Comparison of ENCODE assay signal across 8 cellular contexts in the genomic region with DNA sequence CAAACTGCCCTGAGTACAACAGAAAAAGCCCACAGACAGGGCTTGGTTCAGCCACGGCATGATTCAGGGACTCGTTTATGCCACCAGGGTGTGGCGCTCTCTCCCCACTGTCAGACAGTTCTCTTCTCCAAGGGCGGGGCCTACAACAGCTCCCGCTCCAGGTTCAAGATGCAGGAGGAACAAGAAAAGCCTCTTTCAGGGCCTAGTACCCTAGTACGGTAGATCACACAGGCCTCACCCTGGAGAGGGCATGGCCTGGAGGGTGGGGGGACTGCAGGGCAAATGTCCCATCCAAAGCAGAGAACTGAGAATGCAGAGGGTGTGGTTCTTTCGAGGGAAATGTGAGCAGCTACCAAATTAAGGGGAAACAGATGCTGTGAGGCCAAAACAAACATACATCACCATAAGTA. TPM values are rescaled to one million over a fixed set of nuclear protein-coding genes. Genes with fewer than 3 reads are reported as not detected.
DNase-seq lines count a peak whose midpoint lies in the region; ATAC-seq and TF ChIP-seq lines count a peak whose summit lies in the region.

No MANE protein-coding gene starts in this region.

- in situ Hi-C loops in G401 (cut with HindIII; ENCODE audit: low sequenced_read_pairs) = no loop called here

- no peaks in the 10 kb centered on the region for H3K4me1 ChIP-seq in endodermal cell (ENCODE audit: control insufficient read depth, insufficient read depth, low read length)

- no peaks in the 10 kb centered on the region for H3K27me3 ChIP-seq in endodermal cell (ENCODE audit: control insufficient read depth, insufficient read depth, low read length, poor library complexity, severe bottlenecking)

- no peak overlapping the region for H3K9ac ChIP-seq in endodermal cell (ENCODE audit: extremely low read depth, low read length, poor library complexity, severe bottlenecking)

- H3K4me3 Mint-ChIP-seq in endodermal cell = no peak overlapping the region
- no peak overlapping the region for H3K4me3 Mint-ChIP-seq in naive B cell

- H3K4me3 ChIP-seq in endodermal cell (ENCODE audit: low read length) = no peak overlapping the region

- H3K27ac Mint-ChIP-seq in endodermal cell (no peak overlapping the region), naive B cell (peak overlapping the region in 3 of 6 donors; percentile 41 to 82 (median 43))

- H3K9me3 ChIP-seq in endodermal cell (ENCODE audit: control insufficient read depth, low read length) = no peaks in the 10 kb centered on the region

- WGBS in endodermal cell (ENCODE audit: insufficient coverage in 1 of 2, insufficient read length in 1 of 2), 2 experiments = 25 to 37% methylated on average over 3 to 6 of the region's 7 CpGs

- H3K36me3 ChIP-seq in endodermal cell (ENCODE audit: control insufficient read depth, insufficient read depth, low read length) = peaks cover 69% of the 10 kb centered on the region

- ATAC-seq in naive B cell (ENCODE audit: low read depth in 2 of 2) = peak; percentile 23 to 60

- H3K36me3 Mint-ChIP-seq in endodermal cell (ENCODE audit: low read depth) (peaks cover 49% of the 10 kb centered on the region), naive B cell (peaks cover 8 to 10% of the 10 kb centered on the region in 2 donors)

- H3K27me3 Mint-ChIP-seq in endodermal cell (ENCODE audit: insufficient read depth) (no peaks in the 10 kb centered on the region), naive B cell (no peaks in the 10 kb centered on the region)

- peak; percentile 86 for TF ChIP-seq CTCF in endodermal cell (conservative IDR thresholded peaks at IDR 0.05)

- DNase-seq in G401 (ENCODE audit: low spot score) (peak; percentile 80), NCI-H146 (lab: John Stamatoyannopoulos, UW) (peak; percentile 29), endodermal cell (peak; percentile 93), naive B cell (no peak), NCI-H128 (lab: John Stamatoyannopoulos, UW; ENCODE audit: unreplicated experiment) (no peak), A172 (ENCODE audit: low spot score) (no peak), NCI-H1105 (lab: John Stamatoyannopoulos, UW) (no peak)
- peak; percentile 62 for DNase-seq in activated CD4-positive, alpha-beta T cell treated with anti-CD3 and anti-CD28 coated beads for 48 hours

- no peak overlapping the region for H3K27ac ChIP-seq in endodermal cell (ENCODE audit: low read depth, low read length)

- H3K9me3 Mint-ChIP-seq in endodermal cell (no peaks in the 10 kb centered on the region), naive B cell (no peaks in the 10 kb centered on the region)

- H3K4me1 Mint-ChIP-seq in endodermal cell (peaks cover 25% of the 10 kb centered on the region), naive B cell (peaks cover 20 to 30% (median 22%) of the 10 kb centered on the region in 3 donors)

RNA-seq across cellular contexts. Expression of gene MESD, which starts 12.0 kb away (rescaled TPM):
- 25.1 and 29.6 TPM in 2 replicates for total RNA-seq in G401 (2014; rRNA removed; shearing (Covaris generic))
- 10 to 100 TPM; 31.7 to 35.8 TPM for total RNA-seq in endodermal cell
- 31.8 TPM for polyA plus RNA-seq in endodermal cell (2013, experiment 1 of 2)
- polyA plus RNA-seq in endodermal cell (2013, experiment 2 of 2) = 31.8 TPM
- polyA plus RNA-seq in naive B cell (ENCODE audit: low read depth in 6 of 6) = 10 to 100 TPM; 16.0 to 24.8 (median 20.4) TPM
- 19.5 and 20.2 TPM in 2 replicates for total RNA-seq in A172 (2014; rRNA removed; shearing (Covaris generic))

RNA-seq across cellular contexts. Expression of gene TLNRD1, which starts 23.1 kb away (rescaled TPM):
- 40.7 and 42.6 TPM in 2 replicates for total RNA-seq in G401 (2014; rRNA removed; shearing (Covaris generic))
- 10 to 100 TPM; 25.1 to 28.2 TPM for total RNA-seq in endodermal cell
- 14.4 TPM for polyA plus RNA-seq in endodermal cell (2013, experiment 1 of 2)
- 14.3 TPM for polyA plus RNA-seq in endodermal cell (2013, experiment 2 of 2)
- polyA plus RNA-seq in naive B cell (ENCODE audit: low read depth in 6 of 6) = 1 to 10 TPM; 3.0 to 6.4 (median 5.2) TPM
- total RNA-seq in A172 (2014; rRNA removed; shearing (Covaris generic)) = 9.4 and 11.8 TPM in 2 replicates

Comparison
In these comparisons a context has a peak if more than half of its experiments do, and no peak if none do; other contexts are left out.
1. DNase-seq: peak in G401 (single experiment), NCI-H146 (single experiment), activated CD4-positive, alpha-beta T cell treated with anti-CD3 and anti-CD28 coated beads for 48 hours (single experiment) and endodermal cell (single experiment); none in naive B cell (single experiment), NCI-H128 (single experiment), A172 (single experiment) and NCI-H1105 (single experiment).